Comparison of ENCODE assay signal across 15 cellular contexts in genomic region chr3:4935347-4935746, GRCh38. TPM values are rescaled to one million over a fixed set of nuclear protein-coding genes. Genes with fewer than 3 reads are reported as not detected.
DNase-seq lines count a peak whose midpoint lies in the region; ATAC-seq, FAIRE-seq and TF ChIP-seq lines count a peak whose summit lies in the region.
"Had no signal": no experiment of that assay in that cellular context is flagged by ENCODE, and none has a peak within 500 bp of the region (broad histone marks: within the 10 kb centered on the region; RNA-seq: fewer than 3 reads in every experiment).

No MANE protein-coding gene starts in this region.

- H3K4me1 ChIP-seq in left ventricle myocardium inferior: no peaks in the 10 kb centered on the region
- H3K4me1 ChIP-seq: spleen had no signal

- no peaks in the 10 kb centered on the region for H3K36me3 ChIP-seq in bronchial epithelial cell (ENCODE audit: control insufficient read depth, insufficient read depth, low read length)
- H3K36me3 ChIP-seq in left ventricle myocardium inferior: no peaks in the 10 kb centered on the region
- H3K36me3 ChIP-seq: spleen had no signal

- ATAC-seq in GM21381 (IDR thresholded peaks at IDR 0.05; ENCODE audit: unreplicated experiment) (peak; percentile 77), HG03442 (IDR thresholded peaks at IDR 0.05; ENCODE audit: unreplicated experiment) (peak; percentile 77), HG03342 (IDR thresholded peaks at IDR 0.05; ENCODE audit: unreplicated experiment) (no peak)

- DNase-seq in GM18507 (ENCODE audit: extremely low spot score, insufficient read length, low read depth) (no peak), bronchial epithelial cell (ENCODE audit: low read depth) (peak; percentile 38), NOMO-1 treated with DMSO at 0.1 percent for 48 hours (lab: John Stamatoyannopoulos, UW; ENCODE audit: unreplicated experiment) (no peak), left ventricle myocardium inferior (no peak)
- DNase-seq in central memory CD4-positive, alpha-beta T cell: no peak
- DNase-seq: activated B cell treated with CpG ODN at 0.5 μM for 24 hours, HFFc6, IMR-90, naive B cell, NCI-H2171 treated with DMSO at 0.1 percent for 48 hours, spleen had no signal

- H3K4me3 ChIP-seq in bronchial epithelial cell (ENCODE audit: low read depth, low read length) (no peak overlapping the region), left ventricle myocardium inferior (no peak overlapping the region)
- H3K4me3 ChIP-seq: spleen had no signal

- no peaks in the 10 kb centered on the region for H3K9me3 ChIP-seq in left ventricle myocardium inferior (replicated peaks)
- H3K9me3 ChIP-seq: spleen had no signal

- intact Hi-C loops in left ventricle myocardium inferior (cut with micrococcal nuclease): no loop called here

- TF ChIP-seq CTCF in bronchial epithelial cell (IDR thresholded peaks at IDR 0.05; ENCODE audit: insufficient read depth, low read length, severe bottlenecking): no peak
- TF ChIP-seq CTCF in left ventricle myocardium inferior (IDR thresholded peaks at IDR 0.05; ENCODE audit: borderline replicate concordance): no peak

- H3K27me3 ChIP-seq in bronchial epithelial cell (ENCODE audit: control insufficient read depth, insufficient read depth, low read length): no peaks in the 10 kb centered on the region
- H3K27me3 ChIP-seq in left ventricle myocardium inferior (ENCODE audit: low read depth): no peaks in the 10 kb centered on the region
- H3K27me3 ChIP-seq: spleen had no signal

- H3K27ac ChIP-seq in left ventricle myocardium inferior (replicated peaks): no peak overlapping the region
- H3K27ac ChIP-seq: epithelial cell of prostate, spleen had no signal

- FAIRE-seq in GM18507 (lab: Jason Lieb, UNC): peak; percentile 80
- no peak for FAIRE-seq in bronchial epithelial cell (lab: Jason Lieb, UNC)

RNA-seq across cellular contexts. Expression of gene BHLHE40, which starts 43.9 kb away (rescaled TPM):
- total RNA-seq in bronchial epithelial cell (38.5 and 42.9 TPM in 2 replicates), left ventricle myocardium inferior (33.9 TPM)
